10 cellular contexts compared by ENCODE assay signal in the genomic region with DNA sequence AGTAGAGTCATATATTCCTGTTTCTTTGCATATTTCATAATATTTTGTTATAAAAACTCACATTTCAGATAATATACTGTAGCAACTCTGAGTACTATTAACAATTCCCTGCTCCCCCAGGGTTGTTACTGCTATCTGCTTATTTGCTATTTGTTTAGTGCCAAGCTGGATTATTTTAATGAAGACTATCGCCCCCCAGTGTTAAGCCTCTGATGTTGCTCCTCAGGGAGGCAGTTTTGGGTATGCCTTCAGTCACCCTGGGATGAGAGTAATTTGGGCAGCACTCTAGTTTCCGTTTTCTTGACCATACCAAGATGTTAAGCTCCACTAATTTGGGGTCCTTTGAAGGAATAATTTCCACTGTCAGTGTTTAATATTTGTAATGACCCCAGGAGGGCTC. TPM values are rescaled to one million over a fixed set of nuclear protein-coding genes. Genes with fewer than 3 reads are reported as not detected.
DNase-seq lines count a peak whose midpoint lies in the region; ATAC-seq and TF ChIP-seq lines count a peak whose summit lies in the region.
"Had no signal": no experiment of that assay in that cellular context is flagged by ENCODE, and none has a peak within 500 bp of the region (broad histone marks: within the 10 kb centered on the region; RNA-seq: fewer than 3 reads in every experiment).

No MANE protein-coding gene starts in this region.

- H3K9ac ChIP-seq in NT2/D1 (ENCODE audit: insufficient read length, low read depth), result no peak overlapping the region

- TF ChIP-seq CTCF in AG09309 (IDR thresholded peaks at IDR 0.05; ENCODE audit: control insufficient read depth, insufficient read depth, low read depth, low read length, missing control alignments) (peak; percentile 58), fibroblast of pulmonary artery (IDR thresholded peaks at IDR 0.05; ENCODE audit: low read length, missing control alignments) (peak; percentile 49), mesothelial cell of epicardium (IDR thresholded peaks at IDR 0.05; ENCODE audit: unreplicated experiment) (no peak)

- DNase-seq in AG09309 (ENCODE audit: low read depth) (no peak), GM04503 (ENCODE audit: low read depth) (peak; percentile 4), NT2/D1 (ENCODE audit: low read depth, low spot score) (peak; percentile 3), fibroblast of pulmonary artery (ENCODE audit: low read depth) (peak; percentile 29), T-helper 9 cell (no peak), kidney tubule cell (ENCODE audit: low spot score) (no peak), mesothelial cell of epicardium (ENCODE audit: low spot score in 2 of 2, unreplicated experiment in 2 of 2) (no peak)
- DNase-seq: NCI-H187 treated with DMSO at 0.1 percent for 48 hours had no signal

- H3K36me3 Mint-ChIP-seq in mesothelial cell of epicardium, result peaks cover 45% of the 10 kb centered on the region

- no peak overlapping the region for H3K27ac Mint-ChIP-seq in mesothelial cell of epicardium
- H3K27ac Mint-ChIP-seq: immature natural killer cell had no signal

- no peaks in the 10 kb centered on the region for H3K27me3 Mint-ChIP-seq in mesothelial cell of epicardium (ENCODE audit: low read depth)

- no peak overlapping the region for H3K4me3 Mint-ChIP-seq in mesothelial cell of epicardium
- H3K4me3 Mint-ChIP-seq: immature natural killer cell had no signal

- H3K4me1 ChIP-seq in NT2/D1 (ENCODE audit: insufficient read depth, insufficient read length), result no peaks in the 10 kb centered on the region

- peaks cover 9% of the 10 kb centered on the region for H3K9me3 Mint-ChIP-seq in mesothelial cell of epicardium
- H3K9me3 Mint-ChIP-seq: immature natural killer cell had no signal

- H3K27me3 ChIP-seq in NT2/D1 (ENCODE audit: insufficient read depth, insufficient read length), result no peaks in the 10 kb centered on the region

- no peaks in the 10 kb centered on the region for H3K4me1 Mint-ChIP-seq in mesothelial cell of epicardium

- no peaks in the 10 kb centered on the region for H3K9me3 ChIP-seq in NT2/D1 (ENCODE audit: insufficient read depth, low read length)

- peaks cover 7% of the 10 kb centered on the region for H3K36me3 ChIP-seq in NT2/D1 (ENCODE audit: insufficient read depth, insufficient read length, low read length)

- ATAC-seq in HG03354 (IDR thresholded peaks at IDR 0.05; ENCODE audit: poor library complexity, severe bottlenecking, unreplicated experiment), result no peak

- H3K4me3 ChIP-seq in AG09309 (ENCODE audit: control insufficient read depth, low read depth, low read length) (no peak overlapping the region), NT2/D1 (ENCODE audit: insufficient read length, low read depth) (no peak overlapping the region), fibroblast of pulmonary artery (replicated peaks; ENCODE audit: low read depth, low read length) (no peak overlapping the region)

RNA-seq across cellular contexts. Expression of a gene that starts 46.0 kb away (rescaled TPM):
- 41.6 to 44.1 TPM (median 41.7 TPM) in 3 replicates for total RNA-seq in mesothelial cell of epicardium

Comparison
In these comparisons a context has a peak if more than half of its experiments do, and no peak if none do; other contexts are left out.
1. DNase-seq: peak in GM04503 (single experiment), NT2/D1 (single experiment) and fibroblast of pulmonary artery (single experiment); none in AG09309 (single experiment), T-helper 9 cell (single experiment), kidney tubule cell (single experiment) and mesothelial cell of epicardium (0 of 2).